ENCODE assay signal across 8 cellular contexts in genomic region chr10:73730153-73730906, GRCh38. TPM values are rescaled to one million over a fixed set of nuclear protein-coding genes. Genes with fewer than 3 reads are reported as not detected.
DNase-seq lines count a peak whose midpoint lies in the region; ATAC-seq and TF ChIP-seq lines count a peak whose summit lies in the region.

No MANE protein-coding gene starts in this region.

- ATAC-seq in HG03432 (IDR thresholded peaks at IDR 0.05; ENCODE audit: unreplicated experiment) (peak; percentile 91), left colon (peak; percentile 90)

- intact Hi-C loops in activated CD4-positive, alpha-beta T cell treated with anti-CD3 and anti-CD28 coated beads, Interleukin-2, amount 10 ng/mL, durations not matched to agents 24 days and 14 days (cut with micrococcal nuclease): loop anchor here (1.0 to 2.0 kb wide), 5 partner anchors 14 to 235 kb away; partner anchors contain the start of genes NDST2, SEC24C and ZSWIM8
- intact Hi-C loops in colonic mucosa (cut with DNase I): no loop called here
- intact Hi-C loops in left colon (cut with DNase I, micrococcal nuclease): no loop called here

- no peaks in the 10 kb centered on the region for H3K27me3 ChIP-seq in colonic mucosa

- H3K36me3 Mint-ChIP-seq in activated CD4-positive, alpha-beta T cell treated with anti-CD3 and anti-CD28 coated beads, Interleukin-2, amount 10 ng/mL, durations not matched to agents 24 days and 14 days (ENCODE audit: low read depth): peaks cover 31% of the 10 kb centered on the region

- peak overlapping the region; percentile 99 for H3K27ac Mint-ChIP-seq in activated CD4-positive, alpha-beta T cell treated with anti-CD3 and anti-CD28 coated beads, Interleukin-2, amount 10 ng/mL, durations not matched to agents 24 days and 14 days

- H3K27me3 Mint-ChIP-seq in activated CD4-positive, alpha-beta T cell treated with anti-CD3 and anti-CD28 coated beads, Interleukin-2, amount 10 ng/mL, durations not matched to agents 24 days and 14 days: no peaks in the 10 kb centered on the region

- peak; percentile 91 for DNase-seq in Ammon's horn (ENCODE audit: low spot score)
- DNase-seq in NCI-H524 (lab: John Stamatoyannopoulos, UW): peak; percentile 46 to 78
- peak; percentile 99 for DNase-seq in activated CD4-positive, alpha-beta T cell treated with anti-CD3 and anti-CD28 coated beads, Interleukin-2, amount 10 ng/mL, durations not matched to agents 24 days and 14 days
- peak; percentile 96 for DNase-seq in colonic mucosa
- peak; percentile 85 to 91 for DNase-seq in left colon
- peak; percentile 82 to 87 for DNase-seq in stimulated activated CD4-positive, alpha-beta T cell treated with anti-CD3 and anti-CD28 coated beads, Interleukin-1b, Interleukin-23, amount 100 ng/mL, for 4 hours (ENCODE audit: low read depth in 2 of 2)

- peak overlapping the region; percentile 100 for H3K4me3 Mint-ChIP-seq in activated CD4-positive, alpha-beta T cell treated with anti-CD3 and anti-CD28 coated beads, Interleukin-2, amount 10 ng/mL, durations not matched to agents 24 days and 14 days

- peaks cover 7% of the 10 kb centered on the region for H3K4me1 ChIP-seq in colonic mucosa

- peaks cover 4% of the 10 kb centered on the region for H3K4me1 Mint-ChIP-seq in activated CD4-positive, alpha-beta T cell treated with anti-CD3 and anti-CD28 coated beads, Interleukin-2, amount 10 ng/mL, durations not matched to agents 24 days and 14 days

- peak overlapping the region; percentile 86 for H3K27ac ChIP-seq in colonic mucosa

- no peaks in the 10 kb centered on the region for H3K9me3 Mint-ChIP-seq in activated CD4-positive, alpha-beta T cell treated with anti-CD3 and anti-CD28 coated beads, Interleukin-2, amount 10 ng/mL, durations not matched to agents 24 days and 14 days

- peak overlapping the region; percentile 81 to 91 for H3K9ac ChIP-seq in colonic mucosa (ENCODE audit: low read depth in 2 of 2, low read length in 2 of 2)

- peak overlapping the region; percentile 60 for H3K4me3 ChIP-seq in colonic mucosa

- no peaks in the 10 kb centered on the region for H3K9me3 ChIP-seq in colonic mucosa

- H3K36me3 ChIP-seq in colonic mucosa: no peaks in the 10 kb centered on the region

- no peak for TF ChIP-seq CTCF in colonic mucosa (IDR thresholded peaks at IDR 0.05)

- TF ChIP-seq POLR2A in GM19193 (IDR thresholded peaks at IDR 0.05; ENCODE audit: extremely low read depth, insufficient read depth, insufficient read length): peak; percentile 96

RNA-seq across cellular contexts. Expression of gene SEC24C, which starts 13.8 kb away (rescaled TPM):
- total RNA-seq in activated CD4-positive, alpha-beta T cell treated with anti-CD3 and anti-CD28 coated beads, Interleukin-2, amount 10 ng/mL, durations not matched to agents 24 days and 14 days: 106 TPM in 2 replicates
- total RNA-seq in colonic mucosa: 10 to 100 TPM; 66.0 to 94.8 TPM
- total RNA-seq in left colon: 10 to 100 TPM; 65.1 to 75.5 TPM

RNA-seq across cellular contexts. Expression of gene AGAP5, which starts 32.4 kb away (rescaled TPM):
- 10.1 and 13.9 TPM in 2 replicates for total RNA-seq in activated CD4-positive, alpha-beta T cell treated with anti-CD3 and anti-CD28 coated beads, Interleukin-2, amount 10 ng/mL, durations not matched to agents 24 days and 14 days
- total RNA-seq in colonic mucosa: 1 to 10 TPM; 4.8 to 8.2 TPM
- total RNA-seq in left colon: 1 to 10 TPM; 8.0 to 9.8 TPM

RNA-seq across cellular contexts. Expression of gene CHCHD1, which starts 51.5 kb away (rescaled TPM):
- total RNA-seq in activated CD4-positive, alpha-beta T cell treated with anti-CD3 and anti-CD28 coated beads, Interleukin-2, amount 10 ng/mL, durations not matched to agents 24 days and 14 days: 34.9 and 37.8 TPM in 2 replicates
- total RNA-seq in colonic mucosa: 10 to 100 TPM; 33.7 to 48.5 TPM
- total RNA-seq in left colon: 10 to 100 TPM; 26.0 to 28.5 TPM

RNA-seq across cellular contexts. Expression of gene ZSWIM8, which starts 55.1 kb away (rescaled TPM):
- 50.8 and 53.5 TPM in 2 replicates for total RNA-seq in activated CD4-positive, alpha-beta T cell treated with anti-CD3 and anti-CD28 coated beads, Interleukin-2, amount 10 ng/mL, durations not matched to agents 24 days and 14 days
- total RNA-seq in colonic mucosa: 10 to 100 TPM; 74.7 to 77.1 TPM
- 10 to 100 TPM; 60.4 to 67.1 TPM for total RNA-seq in left colon

Comparison
In these comparisons a context has a peak if more than half of its experiments do, and no peak if none do; other contexts are left out.
1. Peak in every context shown above with its lines: DNase-seq, ATAC-seq, H3K4me3 ChIP-seq and H3K27ac ChIP-seq.